ENCODE assay signal across 31 cellular contexts in genomic region chr5:102307232-102307631, GRCh38. TPM values are rescaled to one million over a fixed set of nuclear protein-coding genes. Genes with fewer than 3 reads are reported as not detected.
DNase-seq lines count a peak whose midpoint lies in the region; ATAC-seq and TF ChIP-seq lines count a peak whose summit lies in the region.
"Had no signal": no experiment of that assay in that cellular context is flagged by ENCODE, and none has a peak within 500 bp of the region (broad histone marks: within the 10 kb centered on the region; RNA-seq: fewer than 3 reads in every experiment).

No MANE protein-coding gene starts in this region.

- no peak overlapping the region for H2AFZ ChIP-seq in PC-3 (ENCODE audit: low read length)
- H2AFZ ChIP-seq: PC-9 had no signal

- in situ Hi-C loops in brain microvascular endothelial cell (cut with HindIII; ENCODE audit: low pct_ligation_motif_present, low sequenced_read_pairs): no loop called here

- H3K27me3 ChIP-seq in brain microvascular endothelial cell (replicated peaks) (no peaks in the 10 kb centered on the region), PC-3 (ENCODE audit: low read length) (peaks cover 21% of the 10 kb centered on the region)
- H3K27me3 ChIP-seq: adrenal gland, body of pancreas, ovary, thyroid gland had no signal

- TF ChIP-seq CTCF in brain microvascular endothelial cell (IDR thresholded peaks at IDR 0.05; ENCODE audit: low read depth, low read length, missing control alignments) (no peak), PC-3 (conservative IDR thresholded peaks at IDR 0.05; ENCODE audit: low read depth, low read length) (no peak)

- CTCF ChIA-PET in PC-3 (lab: Charles Lee): no interaction called here

- no TSS peak for BruUV-seq in PC-3 (replicated peaks; lab: Mats Ljungman, UMichigan)

- H3K4me2 ChIP-seq in PC-3 (ENCODE audit: low read length): no peak overlapping the region
- H3K4me2 ChIP-seq: PC-9 had no signal

- no peaks in the 10 kb centered on the region for H3K9me2 ChIP-seq in PC-3 (replicated peaks; ENCODE audit: low read length)

- no peaks in the 10 kb centered on the region for H4K20me1 ChIP-seq in PC-3 (ENCODE audit: low read length)

- DNase-seq in NCI-H774 (lab: John Stamatoyannopoulos, UW) (peak; percentile 12), brain microvascular endothelial cell (no peak), PC-3 (no peak)
- DNase-seq: activated CD4-positive, alpha-beta T cell treated with anti-CD3 and anti-CD28 coated beads for 48 hours; activated naive CD4-positive, alpha-beta T cell treated with Interleukin-2 at 50 U/mL for 16 hours; activated T-cell treated with anti-CD3 and anti-CD28 coated beads, Interleukin-2, amount 50 U/mL, for 48 hours; adrenal gland; body of pancreas; DMS53; hypothalamus; immature natural killer cell; NCI-H1092 treated with DMSO at 0.1 percent for 48 hours; NCI-H1930; nephron progenitor cell; NK-92 treated with Interleukin-12 subunit alpha and Interleukin-12 subunit beta, amount 100 ng/mL, for 24 hours; ovary; SHP77 treated with DMSO at 0.1 percent for 48 hours; stimulated activated CD8-positive, alpha-beta memory T cell treated with anti-CD3 and anti-CD28 coated beads, Interleukin-4, amount 100 ng/mL, for 48 hours; stimulated activated naive CD8-positive, alpha-beta T cell treated with anti-CD3 and anti-CD28 coated beads, Interleukin-15, amount 100 ng/mL, for 72 hours; SW 1271; T-helper 9 cell; thyroid gland had no signal

- POLR2A ChIA-PET in PC-3 (lab: Charles Lee; ENCODE audit: unreplicated experiment): no interaction called here

- H3K36me3 ChIP-seq in brain microvascular endothelial cell (replicated peaks) (no peaks in the 10 kb centered on the region), PC-3 (ENCODE audit: low read depth, low read length) (no peaks in the 10 kb centered on the region)
- H3K36me3 ChIP-seq: adrenal gland, ovary, thyroid gland had no signal

- intact Hi-C loops in PC-3 (cut with micrococcal nuclease): no loop called here

- H3F3A ChIP-seq in PC-3 (ENCODE audit: low read length, unreplicated experiment): no peaks in the 10 kb centered on the region

- ATAC-seq in GM18511 (IDR thresholded peaks at IDR 0.05; ENCODE audit: unreplicated experiment): peak; percentile 65
- peak; percentile 59 for ATAC-seq in GM19438 (IDR thresholded peaks at IDR 0.05; ENCODE audit: low read depth, unreplicated experiment)
- ATAC-seq in HG02884 (IDR thresholded peaks at IDR 0.05; ENCODE audit: unreplicated experiment): peak; percentile 62
- no peak for ATAC-seq in PC-3
- no peak for ATAC-seq in GM21515 (IDR thresholded peaks at IDR 0.05; ENCODE audit: unreplicated experiment)
- ATAC-seq: body of pancreas; HCT116; stimulated activated naive CD8-positive, alpha-beta T cell treated with anti-CD3 and anti-CD28 coated beads, Interleukin-15, amount 100 ng/mL, for 72 hours had no signal

- H3K4me3 ChIP-seq in brain microvascular endothelial cell (ENCODE audit: low read depth, low read length) (no peak overlapping the region), PC-3 (ENCODE audit: low read length) (no peak overlapping the region)
- H3K4me3 ChIP-seq: adrenal gland, body of pancreas, ovary, PC-9, thyroid gland had no signal

- H3K9me3 ChIP-seq in PC-3 (ENCODE audit: low read length): no peaks in the 10 kb centered on the region
- H3K9me3 ChIP-seq: adrenal gland, body of pancreas, ovary, thyroid gland had no signal

- H3K27ac ChIP-seq in brain microvascular endothelial cell (no peak overlapping the region), PC-3 (ENCODE audit: low read length) (no peak overlapping the region)
- H3K27ac ChIP-seq: adrenal gland, body of pancreas, ovary, PC-9, thyroid gland, VCaP had no signal

- no peak overlapping the region for H3K9ac ChIP-seq in PC-3 (ENCODE audit: low read length)

- no peaks in the 10 kb centered on the region for H3K4me1 ChIP-seq in PC-3 (ENCODE audit: insufficient read depth, low read length)
- H3K4me1 ChIP-seq: adrenal gland, body of pancreas, thyroid gland had no signal

- no peaks in the 10 kb centered on the region for H3K79me2 ChIP-seq in PC-3 (ENCODE audit: low read length)

RNA-seq across cellular contexts. Expression of gene SLCO4C1, which starts 11.1 kb away (rescaled TPM):
- total RNA-seq in PC-3 (2014; rRNA removed): not detected in 2 replicates
- total RNA-seq: endothelial cell of umbilical vein, G401 had no signal

Comparison
In these comparisons a context has a peak if more than half of its experiments do, and no peak if none do; other contexts are left out.
1. ATAC-seq: peak in GM18511 (single experiment), GM19438 (single experiment) and HG02884 (single experiment); none in PC-3 (single experiment) and GM21515 (single experiment).